ENCODE assay signal across 14 cellular contexts in the genomic region with DNA sequence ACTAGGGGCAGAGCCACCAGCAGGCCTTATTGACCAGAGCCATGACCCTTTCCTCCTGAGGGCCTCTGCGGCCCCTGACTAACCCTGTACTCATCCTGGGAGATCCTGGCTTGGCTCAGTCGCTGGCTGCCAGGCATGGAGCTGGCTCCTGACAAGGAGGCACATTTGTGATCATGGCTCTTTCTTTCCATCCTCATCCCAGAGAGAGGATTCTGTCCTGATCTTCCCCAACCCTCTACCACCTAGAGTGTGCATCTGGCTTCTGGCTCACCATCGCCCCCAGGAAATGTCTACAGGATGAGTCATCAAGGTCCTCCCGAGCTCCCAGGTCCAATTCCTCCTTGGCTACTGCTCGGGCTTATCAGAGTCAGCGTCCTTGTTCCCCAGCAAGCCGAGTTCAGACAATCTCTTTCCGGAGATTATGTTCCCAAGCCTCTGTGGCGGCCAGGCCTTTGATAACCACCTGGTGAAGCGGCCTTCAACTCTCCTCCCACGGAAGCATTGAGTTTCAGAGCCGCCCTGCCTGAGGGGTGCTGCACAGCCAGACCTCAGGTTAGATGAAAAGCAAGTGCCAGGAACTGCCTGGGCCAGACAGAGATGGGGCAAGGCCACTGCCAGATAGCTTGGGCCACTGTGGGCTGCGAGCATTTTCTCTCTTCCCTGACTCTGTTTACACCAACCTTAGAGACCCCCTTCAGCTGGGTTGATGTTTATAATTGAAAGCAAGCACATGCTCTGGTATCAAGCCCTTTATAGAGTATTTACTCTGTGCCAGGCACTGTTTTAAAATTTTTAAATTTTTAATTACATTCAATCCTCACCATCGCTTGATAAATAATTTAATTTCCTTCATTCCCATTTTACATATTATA. TPM values are rescaled to one million over a fixed set of nuclear protein-coding genes. Genes with fewer than 3 reads are reported as not detected.
A peak's percentile ranks its signal among the peaks of the same experiment; 100 is the strongest.
DNase-seq lines count a peak whose midpoint lies in the region; ATAC-seq, FAIRE-seq and TF ChIP-seq lines count a peak whose summit lies in the region.
"Had no signal": no experiment of that assay in that cellular context is flagged by ENCODE, and none has a peak within 500 bp of the region (broad histone marks: within the 10 kb centered on the region; RNA-seq: fewer than 3 reads in every experiment).

No MANE protein-coding gene starts in this region.

- no peaks in the 10 kb centered on the region for H3K36me3 ChIP-seq in Caco-2 (ENCODE audit: control insufficient read depth, insufficient read depth, low read length)
- no peaks in the 10 kb centered on the region for H3K36me3 ChIP-seq in IMR-90 (ENCODE audit: control insufficient read depth, insufficient read depth, low read length)
- no peaks in the 10 kb centered on the region for H3K36me3 ChIP-seq in astrocyte (ENCODE audit: insufficient read depth, low read length)
- H3K36me3 ChIP-seq: heart left ventricle, sigmoid colon had no signal

- in situ Hi-C loops in IMR-90 (cut with MboI; ENCODE audit: low sequenced_read_pairs): no loop called here
- in situ Hi-C loops in GM13977 (cut with MboI; ENCODE audit: low pct_unique_long_range_greater_than_20kb, low sequenced_read_pairs, unreplicated experiment): loop anchor here (25.0 kb wide), 1 partner anchor 362 kb away; a partner anchor contains a TSS

- peak overlapping the region; percentile 81 for H3K18ac ChIP-seq in IMR-90 (ENCODE audit: low read depth, low read length)

- H2AK5ac ChIP-seq in IMR-90 (ENCODE audit: low read depth, low read length): peak overlapping the region; percentile 89; the same call in 1 of the 2 replicates

- H3K4me3 ChIP-seq in Caco-2 (ENCODE audit: low read depth, low read length) (no peak overlapping the region), IMR-90 (ENCODE audit: insufficient read depth, low read depth, low read length) (no peak overlapping the region), astrocyte (ENCODE audit: insufficient read depth, low read depth, low read length) (no peak overlapping the region)
- H3K4me3 ChIP-seq: heart left ventricle, sigmoid colon had no signal

- no peaks in the 10 kb centered on the region for H3K27me3 ChIP-seq in Caco-2 (replicated peaks; ENCODE audit: control insufficient read depth, insufficient read depth, low read length)
- H3K27me3 ChIP-seq in IMR-90 (ENCODE audit: control insufficient read depth, insufficient read depth, low read length): no peaks in the 10 kb centered on the region
- no peaks in the 10 kb centered on the region for H3K27me3 ChIP-seq in astrocyte (ENCODE audit: insufficient read depth, low read length)
- H3K27me3 ChIP-seq: heart left ventricle, sigmoid colon had no signal

- peak overlapping the region; percentile 70 for H3K23ac ChIP-seq in IMR-90 (ENCODE audit: low read depth, low read length)

- POLR2A ChIA-PET in Caco-2 (lab: Charles Lee): no interaction called here
- POLR2A ChIA-PET in IMR-90 (lab: Charles Lee; ENCODE audit: unreplicated experiment): interaction anchor here (0.6 kb wide), 1 partner anchor 15 kb away, joined by 4 read pairs; no protein-coding TSS in a partner anchor

- H4K8ac ChIP-seq in IMR-90 (ENCODE audit: low read depth in 2 of 2, low read length in 2 of 2): peak overlapping the region; percentile 40 to 92

- H3K4me1 Mint-ChIP-seq in Caco-2 (ENCODE audit: low read depth, unreplicated experiment) (peaks cover 7% of the 10 kb centered on the region), astrocyte (ENCODE audit: low read depth, unreplicated experiment) (peaks cover 36% of the 10 kb centered on the region)
- H3K4me1 Mint-ChIP-seq: central memory CD8-positive, alpha-beta T cell had no signal

- peak overlapping the region; percentile 65 for H4K5ac ChIP-seq in IMR-90 (ENCODE audit: low read depth, low read length)

- dilution Hi-C loops in IMR-90 (cut with HindIII; ENCODE audit: low sequenced_read_pairs, unreplicated experiment): no loop called here

- H2AFZ ChIP-seq in IMR-90 (replicated peaks; ENCODE audit: low read length, poor library complexity) (peak overlapping the region; percentile 79), astrocyte (ENCODE audit: low read depth, low read length) (peak overlapping the region; percentile 29)

- TF ChIP-seq CTCF in Caco-2 (IDR thresholded peaks at IDR 0.05; ENCODE audit: insufficient read depth in 1 of 2, low read depth in 1 of 2, low read length in 1 of 2, severe bottlenecking in 1 of 2, unreplicated experiment in 1 of 2) (no peak), IMR-90 (conservative IDR thresholded peaks at IDR 0.05; ENCODE audit: low read depth, low read length) (no peak), astrocyte (IDR thresholded peaks at IDR 0.05; ENCODE audit: insufficient read depth, low read depth, low read length) (no peak), GM13977 (IDR thresholded peaks at IDR 0.05; ENCODE audit: extremely low read depth, insufficient read depth, missing control alignments) (no peak)

- intact Hi-C loops in Caco-2 (cut with micrococcal nuclease; ENCODE audit: unreplicated experiment) (loop anchor here (2.0 kb wide), 1 partner anchor 29 kb away; no protein-coding TSS in a partner anchor), IMR-90 (cut with micrococcal nuclease) (no loop called here)

- H3K56ac ChIP-seq in IMR-90 (ENCODE audit: extremely low read depth, insufficient read depth, low read length): 0 out of 2 replicates have a peak overlapping the region, but pooled peaks have one; percentile 12

- H4K20me1 ChIP-seq in IMR-90 (ENCODE audit: insufficient read depth, low read length) (no peaks in the 10 kb centered on the region), astrocyte (ENCODE audit: insufficient read depth, low read length) (no peaks in the 10 kb centered on the region)

- H2BK120ac ChIP-seq in IMR-90 (ENCODE audit: low read depth, low read length): peak overlapping the region; percentile 98

- H3K9me1 ChIP-seq in IMR-90 (ENCODE audit: insufficient read depth, low read length): peaks cover 33% of the 10 kb centered on the region

- H3K27ac ChIP-seq in IMR-90 (ENCODE audit: insufficient read depth, low read length): peak overlapping the region; percentile 50
- peak overlapping the region; percentile 75 for H3K27ac ChIP-seq in astrocyte (ENCODE audit: low read depth, low read length)
- H3K27ac ChIP-seq: heart left ventricle, sigmoid colon had no signal

- no peak overlapping the region for H3K27ac Mint-ChIP-seq in Caco-2 (ENCODE audit: unreplicated experiment)
- H3K27ac Mint-ChIP-seq in astrocyte (ENCODE audit: unreplicated experiment): peak overlapping the region; percentile 86

- H3K27me3 Mint-ChIP-seq in Caco-2 (ENCODE audit: insufficient read depth, unreplicated experiment): no peaks in the 10 kb centered on the region
- peaks cover 15% of the 10 kb centered on the region for H3K27me3 Mint-ChIP-seq in astrocyte (ENCODE audit: low read depth, unreplicated experiment)

- BruUV-seq in Caco-2 (replicated peaks; lab: Mats Ljungman, UMichigan): no TSS peak
- no TSS peak for BruUV-seq in IMR-90 (replicated peaks; lab: Mats Ljungman, UMichigan)

- 74 to 100% methylated on average over 1 to 8 of the region's 14 CpGs for WGBS in IMR-90 (ENCODE audit: extremely low coverage in 2 of 2, insufficient read length in 1 of 2), 2 experiments

- DNase-seq in Caco-2 (peak; percentile 39 to 81), IMR-90 (peak; percentile 61), astrocyte (ENCODE audit: low read depth) (peak; percentile 79), kidney glomerular epithelial cell (lab: John Stamatoyannopoulos, UW) (peak; percentile 46), GM13977 (ENCODE audit: low spot score) (no peak), middle frontal gyrus (ENCODE audit: extremely low spot score, low spot score) (no peak)
- no peak for DNase-seq in activated effector memory CD4-positive, alpha-beta T cell treated with anti-CD3 and anti-CD28 coated beads, Interleukin-2, amount 50 U/mL, for 16 hours
- DNase-seq: activated T-cell treated with anti-CD3 and anti-CD28 coated beads, Interleukin-2, amount 50 U/mL, for 1 hour; heart left ventricle; NCI-H526; sigmoid colon; T-helper 2 cell had no signal

- H3K4me1 ChIP-seq in Caco-2 (peaks cover 19% of the 10 kb centered on the region; the same call in 1 of the 2 replicates), IMR-90 (ENCODE audit: control insufficient read depth, insufficient read depth, low read length) (peaks cover 35% of the 10 kb centered on the region), astrocyte (ENCODE audit: insufficient read depth, low read length) (peaks cover 39% of the 10 kb centered on the region)
- H3K4me1 ChIP-seq: sigmoid colon had no signal

- no peak for ATAC-seq in IMR-90 (ENCODE audit: low read depth)
- ATAC-seq in HG02759 (IDR thresholded peaks at IDR 0.05; ENCODE audit: unreplicated experiment): no peak
- ATAC-seq: heart left ventricle had no signal

- H3K9me3 ChIP-seq in Caco-2: no peaks in the 10 kb centered on the region
- H3K9me3 ChIP-seq in IMR-90 (ENCODE audit: control insufficient read depth, insufficient read depth, low read length): peaks cover 2% of the 10 kb centered on the region; the same call in 1 of the 2 replicates
- H3K9me3 ChIP-seq in astrocyte (ENCODE audit: insufficient read depth, low read depth, low read length): no peaks in the 10 kb centered on the region
- H3K9me3 ChIP-seq: heart left ventricle, sigmoid colon had no signal

- peak overlapping the region; percentile 75 for H2AK9ac ChIP-seq in IMR-90 (replicated peaks; ENCODE audit: low read depth, low read length, poor library complexity)

- H2BK5ac ChIP-seq in IMR-90 (ENCODE audit: low read depth, low read length, poor library complexity, severe bottlenecking): peak overlapping the region; percentile 84

- H3K4me2 ChIP-seq in IMR-90 (ENCODE audit: low read depth, low read length) (no peak overlapping the region), astrocyte (ENCODE audit: low read length) (peak overlapping the region; percentile 43)

- no peaks in the 10 kb centered on the region for H3K9me3 Mint-ChIP-seq in Caco-2 (ENCODE audit: unreplicated experiment)
- H3K9me3 Mint-ChIP-seq in astrocyte (ENCODE audit: unreplicated experiment): peaks cover 2% of the 10 kb centered on the region
- H3K9me3 Mint-ChIP-seq: central memory CD8-positive, alpha-beta T cell had no signal

- H2BK20ac ChIP-seq in IMR-90 (ENCODE audit: low read depth, low read length): peak overlapping the region; percentile 96

- H3K36me3 Mint-ChIP-seq in Caco-2 (ENCODE audit: insufficient read depth, unreplicated experiment) (no peaks in the 10 kb centered on the region), astrocyte (ENCODE audit: low read depth, unreplicated experiment) (no peaks in the 10 kb centered on the region)

- peak overlapping the region; percentile 92 for H3K4ac ChIP-seq in IMR-90 (ENCODE audit: low read depth, low read length)

- H3K9ac ChIP-seq in IMR-90 (ENCODE audit: low read depth, low read length) (no peak overlapping the region), astrocyte (ENCODE audit: low read length) (peak overlapping the region; percentile 18)

- peak overlapping the region; percentile 70 for H3K14ac ChIP-seq in IMR-90 (replicated peaks; ENCODE audit: low read depth, low read length)

- no peaks in the 10 kb centered on the region for H3K79me2 ChIP-seq in astrocyte (ENCODE audit: insufficient read depth, low read length)

- peak overlapping the region; percentile 96 for H4K91ac ChIP-seq in IMR-90 (ENCODE audit: insufficient read depth, low read depth, low read length)

- H3K4me3 Mint-ChIP-seq in Caco-2 (ENCODE audit: unreplicated experiment) (no peak overlapping the region), astrocyte (ENCODE audit: unreplicated experiment) (no peak overlapping the region)
- H3K4me3 Mint-ChIP-seq: central memory CD8-positive, alpha-beta T cell had no signal

- TF ChIP-seq POLR2A in IMR-90 (IDR thresholded peaks at IDR 0.05; ENCODE audit: low read depth, low read length): no peak

- FAIRE-seq in astrocyte (lab: Jason Lieb, UNC): peak; percentile 45

- H2BK15ac ChIP-seq in IMR-90 (ENCODE audit: low read depth, low read length): peak overlapping the region; percentile 96; the same call in 2 of the 3 replicates

- no peak for TF ChIP-seq RAD21 in IMR-90 (IDR thresholded peaks at IDR 0.05; ENCODE audit: low read length)

- H3K79me1 ChIP-seq in IMR-90 (ENCODE audit: low read depth in 1 of 2, low read length in 2 of 2): no peaks in the 10 kb centered on the region

- CTCF ChIA-PET in Caco-2 (lab: Charles Lee) (interaction anchor here (0.6 to 0.7 kb wide), 2 partner anchors 27 to 30 kb away, joined by 3 read pairs; no protein-coding TSS in a partner anchor), IMR-90 (lab: Yijun Ruan, JAX) (no interaction called here)

RNA-seq across cellular contexts. Expression of a gene that starts 44.3 kb away (rescaled TPM):
- total RNA-seq in Caco-2 (2022) (58.2 and 63.9 TPM in 2 replicates), IMR-90 (2012; rRNA removed) (72.4 and 94.4 TPM in 2 replicates), astrocyte (40.4 and 43.1 TPM in 2 replicates)
- 51.3 and 54.5 TPM in 2 replicates for polyA plus RNA-seq in IMR-90 (2012; rRNA removed)
- 30.7 and 37.9 TPM in 2 replicates for polyA plus RNA-seq in IMR-90 (2012; cell fraction: cytosol; rRNA removed)
- 22.1 and 37.3 TPM in 2 replicates for polyA plus RNA-seq in IMR-90 (2012; cell fraction: nucleus; rRNA removed; ENCODE audit: low replicate concordance)

Comparison
In these comparisons a context has a peak if more than half of its experiments do, and no peak if none do; other contexts are left out.
1. DNase-seq: peak in Caco-2 (2 of 2), IMR-90 (single experiment), astrocyte (single experiment) and kidney glomerular epithelial cell (single experiment); none in GM13977 (single experiment), middle frontal gyrus (single experiment) and activated effector memory CD4-positive, alpha-beta T cell treated with anti-CD3 and anti-CD28 coated beads, Interleukin-2, amount 50 U/mL, for 16 hours (single experiment).